In genomic region chr7:108211382-108212201, GRCh38 we compare ENCODE assay signal across 9 cellular contexts.
DNase-seq lines count a peak whose midpoint lies in the region; ATAC-seq and TF ChIP-seq lines count a peak whose summit lies in the region.
"Had no signal": no experiment of that assay in that cellular context is flagged by ENCODE, and none has a peak within 500 bp of the region (broad histone marks: within the 10 kb centered on the region; RNA-seq: fewer than 3 reads in every experiment).

No MANE protein-coding gene starts in this region.

- peaks cover 4% of the 10 kb centered on the region; the same call in 1 of the 2 replicates for H3K4me1 Mint-ChIP-seq in WTC11

- intact Hi-C loops in psoas muscle (cut with DNase I): no loop called here

- ATAC-seq in GM21619 (IDR thresholded peaks at IDR 0.05; ENCODE audit: unreplicated experiment) (peak; percentile 67), WTC11 (peak; percentile 62; the same call in 1 of the 2 replicates), psoas muscle (no peak), HG03139 (IDR thresholded peaks at IDR 0.05; ENCODE audit: unreplicated experiment) (no peak)

- H3K27me3 ChIP-seq in psoas muscle (ENCODE audit: insufficient read depth in 3 of 3, low read length in 2 of 3): no peaks in the 10 kb centered on the region

- no peak overlapping the region for H3K27ac Mint-ChIP-seq in WTC11
- H3K27ac Mint-ChIP-seq: IgD-negative memory B cell had no signal

- no peaks in the 10 kb centered on the region for H3K9me3 ChIP-seq in psoas muscle

- H3K36me3 ChIP-seq in psoas muscle (ENCODE audit: insufficient read depth in 1 of 2, low read depth in 1 of 2): no peaks in the 10 kb centered on the region

- CTCF ChIA-PET in WTC11 (lab: Charles Lee): no interaction called here

- H3K27ac ChIP-seq in psoas muscle: no peak overlapping the region

- no peak overlapping the region for H3K4me3 Mint-ChIP-seq in WTC11
- H3K4me3 Mint-ChIP-seq: IgD-negative memory B cell had no signal

- no peak overlapping the region for H3K4me3 ChIP-seq in psoas muscle

- 67 to 75% (median 69%) methylated on average over 7 of the region's 7 CpGs for WGBS in psoas muscle, 3 donors

- no peaks in the 10 kb centered on the region for H3K4me1 ChIP-seq in psoas muscle

- DNase-seq in Daoy (ENCODE audit: low read depth): peak; percentile 92
- peak; percentile 87 for DNase-seq in KBM-7
- peak; percentile 44 for DNase-seq in WTC11 (ENCODE audit: low spot score)
- peak; percentile 22 for DNase-seq in pulmonary artery endothelial cell (ENCODE audit: low read depth, low spot score)
- DNase-seq in activated CD8-positive, alpha-beta memory T cell treated with anti-CD3 and anti-CD28 coated beads, Interleukin-2, amount 50 U/mL, for 4 hours: no peak
- no peak for DNase-seq in psoas muscle

- TF ChIP-seq CTCF in WTC11 (IDR thresholded peaks at IDR 0.05): no peak
- no peak for TF ChIP-seq CTCF in psoas muscle (IDR thresholded peaks at IDR 0.05)

- H3K27me3 Mint-ChIP-seq in WTC11 (ENCODE audit: low read depth): no peaks in the 10 kb centered on the region

- H3K36me3 Mint-ChIP-seq in WTC11: peaks cover 13% of the 10 kb centered on the region
- H3K36me3 Mint-ChIP-seq: IgD-negative memory B cell had no signal

- in situ Hi-C loops in KBM-7 (cut with MboI; ENCODE audit: low pct_unique_long_range_greater_than_20kb, low sequenced_read_pairs): no loop called here

- POLR2A ChIA-PET in WTC11 (lab: Charles Lee): no interaction called here

- peaks cover 25% of the 10 kb centered on the region for H3K9me3 Mint-ChIP-seq in WTC11

TF ChIP-seq in WTC11, 78 proteins besides CTCF, POLR2A, EP300 and RAD21:
- TF ChIP-seq E2F5 (CRISPR knock-in tag; IDR thresholded peaks at IDR 0.05) (no peak), NFE2L1 (CRISPR knock-in tag; IDR thresholded peaks at IDR 0.05) (peak; percentile 89)

Comparison
In these comparisons a context has a peak if more than half of its experiments do, and no peak if none do; other contexts are left out.
1. DNase-seq: peak in Daoy (single experiment), KBM-7 (single experiment), WTC11 (single experiment) and pulmonary artery endothelial cell (single experiment); none in activated CD8-positive, alpha-beta memory T cell treated with anti-CD3 and anti-CD28 coated beads, Interleukin-2, amount 50 U/mL, for 4 hours (single experiment) and psoas muscle (0 of 2).
2. ATAC-seq: peak in GM21619 (single experiment) and WTC11 (single experiment); none in psoas muscle (0 of 4) and HG03139 (single experiment).